In genomic region chr2:90323612-90324558, GRCh38 we compare ENCODE assay signal across 8 cellular contexts.
DNase-seq lines count a peak whose midpoint lies in the region; ATAC-seq, FAIRE-seq and TF ChIP-seq lines count a peak whose summit lies in the region.
"Not testable (repeated sequence)": the region's sequence is repeated elsewhere in the genome, so short reads cannot be mapped to it uniquely, and the experiment has no call there.

No MANE protein-coding gene starts in this region.

- not testable (repeated sequence) for H3K9me1 ChIP-seq in endothelial cell of umbilical vein (replicated peaks; ENCODE audit: control insufficient read depth, extremely low read depth, insufficient read depth, low read length)

- H3K9ac ChIP-seq in BLaER1 treated with 17β-estradiol and CSF1 and Interleukin-3, amounts not matched to agents 10 nM and 100 nM; KMS-11; astrocyte (ENCODE audit: low read length); endothelial cell of umbilical vein (replicated peaks; ENCODE audit: extremely low read depth, insufficient read depth, low read length); kidney (ENCODE audit: low read length in 2 of 2): not testable (repeated sequence)

- H3K36me3 Mint-ChIP-seq in astrocyte (ENCODE audit: low read depth, unreplicated experiment) = not testable (repeated sequence)

- not testable (repeated sequence) for ATAC-seq in psoas muscle

- not testable (repeated sequence) for H3K27ac ChIP-seq in BLaER1 treated with 17β-estradiol and CSF1 and Interleukin-3, amounts not matched to agents 10 nM and 100 nM; KMS-11; astrocyte (ENCODE audit: low read depth, low read length); endothelial cell of umbilical vein (ENCODE audit: insufficient read depth, low read depth, low read length); kidney (ENCODE audit: low read depth in 2 of 2, low read length in 2 of 2); psoas muscle; thyroid gland

- TF ChIP-seq CTCF in KMS-11 (conservative IDR thresholded peaks at IDR 0.05; ENCODE audit: low read depth, low read length); astrocyte (IDR thresholded peaks at IDR 0.05; ENCODE audit: insufficient read depth, low read depth, low read length); endothelial cell of umbilical vein (IDR thresholded peaks at IDR 0.05; ENCODE audit: extremely low read depth in 1 of 2, insufficient read depth in 1 of 2, low read depth in 1 of 2, low read length in 2 of 2); kidney (IDR thresholded peaks at IDR 0.05; ENCODE audit: borderline replicate concordance, extremely low read depth, insufficient read depth); psoas muscle (IDR thresholded peaks at IDR 0.05); thyroid gland (IDR thresholded peaks at IDR 0.05): not testable (repeated sequence)

- H3K27me3 Mint-ChIP-seq in astrocyte (ENCODE audit: low read depth, unreplicated experiment) = not testable (repeated sequence)

- not testable (repeated sequence) for H3K79me2 ChIP-seq in KMS-11 (ENCODE audit: insufficient read depth, low read depth); astrocyte (ENCODE audit: insufficient read depth, low read length); endothelial cell of umbilical vein (ENCODE audit: control insufficient read depth, insufficient read depth, low read length)

- DNase-seq in activated CD4-positive, alpha-beta T cell treated with anti-CD3 and anti-CD28 coated beads for 48 hours = peak; percentile 17
- DNase-seq in astrocyte (ENCODE audit: low read depth); endothelial cell of umbilical vein (ENCODE audit: low read depth, low spot score): not testable (repeated sequence)
- DNase-seq in kidney = peak; percentile 73
- peak in 1 of 2 donors; percentile 13 for DNase-seq in psoas muscle
- DNase-seq in thyroid gland = peak; percentile 2 to 20

- dilution Hi-C loops in endothelial cell of umbilical vein (cut with MboI; ENCODE audit: extremely low pct_ligation_motif_present, low sequenced_read_pairs) = not testable (repeated sequence)

- not testable (repeated sequence) for H3K27ac Mint-ChIP-seq in astrocyte (ENCODE audit: unreplicated experiment)

- not testable (repeated sequence) for H3K4me1 ChIP-seq in BLaER1 treated with 17β-estradiol and CSF1 and Interleukin-3, amounts not matched to agents 10 nM and 100 nM; KMS-11 (ENCODE audit: low read depth, poor library complexity, severe bottlenecking); astrocyte (ENCODE audit: insufficient read depth, low read length); endothelial cell of umbilical vein (ENCODE audit: control insufficient read depth, extremely low read depth, insufficient read depth, low read length); kidney (ENCODE audit: control insufficient read depth in 1 of 2, insufficient read depth in 1 of 2, low read depth in 1 of 2, low read length in 2 of 2); psoas muscle; thyroid gland

- intact Hi-C loops in endothelial cell of umbilical vein (cut with micrococcal nuclease); kidney (cut with DNase I); psoas muscle (cut with DNase I); thyroid gland (cut with DNase I): not testable (repeated sequence)

- peak overlapping the region; percentile 40 to 66 (median 50); a peak in 16 of 20 replicates for H3K4me3 ChIP-seq in BLaER1 treated with 17β-estradiol and CSF1 and Interleukin-3, amounts not matched to agents 10 nM and 100 nM
- not testable (repeated sequence) for H3K4me3 ChIP-seq in KMS-11 (IDR thresholded peaks at IDR 0.05; ENCODE audit: insufficient read depth, low read depth, low read length); astrocyte (ENCODE audit: insufficient read depth, low read depth, low read length); kidney (ENCODE audit: low read length in 2 of 2)
- H3K4me3 ChIP-seq in endothelial cell of umbilical vein (replicated peaks in 1 of 3; ENCODE audit: insufficient read depth in 1 of 3, low read depth in 1 of 3, low read length in 3 of 3) (peak overlapping the region in 1 of 3 experiments; percentile 14), psoas muscle (peak overlapping the region; percentile 30), thyroid gland (replicated peaks in 1 of 3) (peak overlapping the region in 1 of 3 donors; percentile 35)

- H3K9me3 ChIP-seq in BLaER1 treated with 17β-estradiol and CSF1 and Interleukin-3, amounts not matched to agents 10 nM and 100 nM (replicated peaks in 1 of 11); astrocyte (ENCODE audit: insufficient read depth, low read depth, low read length); endothelial cell of umbilical vein (replicated peaks; ENCODE audit: control insufficient read depth, insufficient read depth, low read length); kidney (ENCODE audit: control insufficient read depth in 1 of 2, low read length in 2 of 2); psoas muscle; thyroid gland: not testable (repeated sequence)

- CTCF ChIA-PET in endothelial cell of umbilical vein (lab: Charles Lee) = interaction anchor here (1.1 kb wide), 2 partner anchors 1153 to 1155 kb away, joined by 4 to 17 read pairs; no protein-coding TSS in a partner anchor

- not testable (repeated sequence) for BruUV-seq in endothelial cell of umbilical vein (replicated peaks; lab: Mats Ljungman, UMichigan)

- not testable (repeated sequence) for TF ChIP-seq POLR2A in endothelial cell of umbilical vein (IDR thresholded peaks at IDR 0.05; ENCODE audit: low read depth, low read length); thyroid gland (IDR thresholded peaks at IDR 0.05)

- WGBS in psoas muscle, 3 donors = 1 to 12% (median 2%) methylated on average over 40 to 86 of the region's 134 CpGs
- WGBS in thyroid gland, 2 donors = 2 to 13% methylated on average over 12 to 28 of the region's 134 CpGs

- not testable (repeated sequence) for H3K36me3 ChIP-seq in BLaER1 treated with 17β-estradiol and CSF1 and Interleukin-3, amounts not matched to agents 10 nM and 100 nM; KMS-11 (ENCODE audit: insufficient read depth); astrocyte (ENCODE audit: insufficient read depth, low read length); endothelial cell of umbilical vein (ENCODE audit: control insufficient read depth in 2 of 2, extremely low read depth in 1 of 2, insufficient read depth in 2 of 2, low read length in 2 of 2); kidney (ENCODE audit: control insufficient read depth in 1 of 2, insufficient read depth in 2 of 2, low read length in 2 of 2); psoas muscle (ENCODE audit: insufficient read depth in 1 of 2, low read depth in 1 of 2); thyroid gland

- peaks cover 8 to 50% (median 37%) of the 10 kb centered on the region in 11 experiments for H3K27me3 ChIP-seq in BLaER1 treated with 17β-estradiol and CSF1 and Interleukin-3, amounts not matched to agents 10 nM and 100 nM
- not testable (repeated sequence) for H3K27me3 ChIP-seq in KMS-11 (ENCODE audit: insufficient read depth, low read depth); astrocyte (ENCODE audit: insufficient read depth, low read length); endothelial cell of umbilical vein (ENCODE audit: control insufficient read depth in 2 of 2, insufficient read depth in 2 of 2, low read length in 2 of 2); psoas muscle (ENCODE audit: insufficient read depth in 3 of 3, low read length in 2 of 3); thyroid gland

- POLR2A ChIA-PET in endothelial cell of umbilical vein (lab: Charles Lee) = not testable (repeated sequence)

- peak overlapping the region; percentile 42 to 75 (median 64); a peak in 15 of 22 replicates for H3K4me2 ChIP-seq in BLaER1 treated with 17β-estradiol and CSF1 and Interleukin-3, amounts not matched to agents 10 nM and 100 nM
- H3K4me2 ChIP-seq in KMS-11 (peak overlapping the region; percentile 3; the same call in 1 of the 2 replicates), astrocyte (ENCODE audit: low read length) (peak overlapping the region; percentile 33)
- H3K4me2 ChIP-seq in endothelial cell of umbilical vein (ENCODE audit: insufficient read depth, low read length) = not testable (repeated sequence)

- H2AFZ ChIP-seq in KMS-11 (ENCODE audit: low read depth); astrocyte (ENCODE audit: low read depth, low read length); endothelial cell of umbilical vein (ENCODE audit: low read depth, low read length): not testable (repeated sequence)

- not testable (repeated sequence) for H3K4me3 Mint-ChIP-seq in astrocyte (ENCODE audit: unreplicated experiment)

- FAIRE-seq in astrocyte (lab: Jason Lieb, UNC); endothelial cell of umbilical vein (lab: Jason Lieb, UNC); kidney (lab: Jason Lieb, UNC): not testable (repeated sequence)

- not testable (repeated sequence) for H3K4me1 Mint-ChIP-seq in astrocyte (ENCODE audit: low read depth, unreplicated experiment)

- H4K20me1 ChIP-seq in BLaER1 treated with 17β-estradiol and CSF1 and Interleukin-3, amounts not matched to agents 10 nM and 100 nM; KMS-11 (ENCODE audit: insufficient read depth); astrocyte (ENCODE audit: insufficient read depth, low read length); endothelial cell of umbilical vein (replicated peaks; ENCODE audit: control insufficient read depth, extremely low read depth, insufficient read depth, low read length): not testable (repeated sequence)

- H3K9me3 Mint-ChIP-seq in astrocyte (ENCODE audit: unreplicated experiment) = not testable (repeated sequence)

TF ChIP-seq in endothelial cell of umbilical vein, 7 proteins besides CTCF, POLR2A, EP300 and RAD21:
- TF ChIP-seq EZH2 (IDR thresholded peaks at IDR 0.05; ENCODE audit: borderline replicate concordance, low read depth, low read length, severe bottlenecking) = peak; percentile 89
